Comparison of ENCODE assay signal across 10 cellular contexts in the genomic region with DNA sequence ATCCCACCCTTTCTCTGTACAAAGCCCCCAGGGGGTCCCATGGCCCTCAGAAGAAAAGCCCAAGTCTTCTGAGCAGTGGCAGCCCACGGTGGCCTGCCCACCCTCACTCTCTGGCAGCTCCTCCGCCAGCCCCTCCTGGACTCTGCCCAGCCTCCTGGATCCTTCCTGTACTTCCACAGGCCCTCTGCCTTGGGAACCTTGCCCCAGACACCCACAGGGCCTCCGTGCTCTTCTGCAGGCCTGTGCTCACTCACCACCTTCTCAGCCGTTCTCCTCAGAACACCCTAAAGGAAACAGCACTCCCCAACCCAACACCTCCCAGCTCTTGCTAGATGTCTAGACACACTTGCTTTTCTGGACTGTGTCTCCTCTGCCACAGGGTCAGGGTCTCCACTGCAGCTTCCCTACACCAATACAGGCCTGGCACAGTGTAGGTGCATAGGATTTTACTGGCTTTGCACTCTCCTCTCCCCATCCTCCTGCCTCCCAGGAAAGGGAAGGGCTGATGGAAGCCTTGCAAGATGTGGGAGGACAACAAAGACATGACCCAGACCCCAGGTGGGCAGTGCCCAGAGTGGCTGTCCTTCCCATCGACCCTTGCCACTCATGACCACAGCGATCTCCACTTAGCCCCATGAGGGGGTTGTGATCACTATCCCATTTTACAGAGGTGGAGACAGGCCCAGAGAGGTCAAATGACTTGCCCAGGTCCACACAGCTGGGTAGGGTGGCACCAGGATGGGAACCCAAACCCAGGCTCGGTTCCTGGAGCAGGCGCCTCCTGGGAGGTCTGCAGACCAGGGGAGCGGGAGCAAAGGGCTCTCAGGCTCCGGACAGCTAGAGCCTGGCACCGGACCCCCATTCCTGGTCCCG. TPM values are rescaled to one million over a fixed set of nuclear protein-coding genes. Genes with fewer than 3 reads are reported as not detected.
DNase-seq lines count a peak whose midpoint lies in the region; ATAC-seq and TF ChIP-seq lines count a peak whose summit lies in the region.
"Had no signal": no experiment of that assay in that cellular context is flagged by ENCODE, and none has a peak within 500 bp of the region (broad histone marks: within the 10 kb centered on the region; RNA-seq: fewer than 3 reads in every experiment).

No MANE protein-coding gene starts in this region.

- TF ChIP-seq CTCF in epithelial cell of proximal tubule (conservative IDR thresholded peaks at IDR 0.05; ENCODE audit: low read depth, low read length), result no peak
- no peak for TF ChIP-seq CTCF in neural crest cell (conservative IDR thresholded peaks at IDR 0.05)

- H3K27ac Mint-ChIP-seq in IgD-negative memory B cell, result no peak overlapping the region
- H3K27ac Mint-ChIP-seq in neural crest cell (ENCODE audit: unreplicated experiment), result no peak overlapping the region

- no peaks in the 10 kb centered on the region for H3K27me3 ChIP-seq in ACC112 (ENCODE audit: insufficient read depth, low read length)

- H3K79me2 ChIP-seq in ACC112 (ENCODE audit: control insufficient read depth, insufficient read depth, low read length, unreplicated experiment), result peaks cover 40% of the 10 kb centered on the region

- peak overlapping the region; percentile 50 to 76 (median 62) for H3K4me3 Mint-ChIP-seq in IgD-negative memory B cell
- H3K4me3 Mint-ChIP-seq in neural crest cell, result peak overlapping the region; percentile 86

- H3K4me1 Mint-ChIP-seq in IgD-negative memory B cell (peaks cover 4 to 12% (median 5%) of the 10 kb centered on the region in 3 donors), neural crest cell (peaks cover 36% of the 10 kb centered on the region)

- ATAC-seq in GM18858 (IDR thresholded peaks at IDR 0.05; ENCODE audit: unreplicated experiment) (no peak), GM18520 (IDR thresholded peaks at IDR 0.05; ENCODE audit: unreplicated experiment) (no peak)

- H3K36me3 ChIP-seq in ACC112 (ENCODE audit: insufficient read depth, low read length), result no peaks in the 10 kb centered on the region

- H3K27ac ChIP-seq in ACC112 (ENCODE audit: low read depth, low read length), result no peak overlapping the region

- H3K27me3 Mint-ChIP-seq in IgD-negative memory B cell (peaks cover 44% of the 10 kb centered on the region), neural crest cell (ENCODE audit: low read depth) (peaks cover 60% of the 10 kb centered on the region)

- peak overlapping the region; percentile 97 for H3K4me3 ChIP-seq in ACC112 (ENCODE audit: low read depth, low read length)
- H3K4me3 ChIP-seq in epithelial cell of proximal tubule (ENCODE audit: low read depth, low read length), result peak overlapping the region; percentile 44

- DNase-seq in epithelial cell of proximal tubule (ENCODE audit: low read depth), result no peak
- DNase-seq in neural crest cell (ENCODE audit: low read depth, low spot score), result no peak
- DNase-seq in activated CD4-positive, alpha-beta T cell treated with anti-CD3 and anti-CD28 coated beads, Interleukin-2, amount 50 U/mL, for 48 hours, result no peak
- DNase-seq in HuH-7.5 (ENCODE audit: low spot score), result no peak
- DNase-seq: caudate nucleus, NCI-H2081 had no signal

- peak overlapping the region; percentile 14 for H2AFZ ChIP-seq in ACC112 (ENCODE audit: low read length, unreplicated experiment)

- H3K9me3 Mint-ChIP-seq in IgD-negative memory B cell (no peaks in the 10 kb centered on the region), neural crest cell (no peaks in the 10 kb centered on the region)

- no peaks in the 10 kb centered on the region for H3K36me3 Mint-ChIP-seq in IgD-negative memory B cell
- H3K36me3 Mint-ChIP-seq in neural crest cell (ENCODE audit: low read depth), result no peaks in the 10 kb centered on the region

- H3K4me1 ChIP-seq in ACC112 (ENCODE audit: control insufficient read depth, insufficient read depth, low read length, unreplicated experiment), result peaks cover 17% of the 10 kb centered on the region

RNA-seq across cellular contexts. Expression of gene SCARF2, which starts 2.0 kb away (rescaled TPM):
- 0.16 TPM for polyA plus RNA-seq in IgD-negative memory B cell
- 12.6 and 15.0 TPM in 2 replicates for total RNA-seq in epithelial cell of proximal tubule
- 23.1 and 23.4 TPM in 2 replicates for total RNA-seq in neural crest cell

RNA-seq across cellular contexts. Expression of gene ZNF74, which starts 41.7 kb away (rescaled TPM):
- polyA plus RNA-seq in IgD-negative memory B cell, result 6.6 TPM
- total RNA-seq in epithelial cell of proximal tubule (14.4 and 26.4 TPM in 2 replicates), neural crest cell (54.2 and 55.1 TPM in 2 replicates)

RNA-seq across cellular contexts. Expression of gene KLHL22, which starts 59.9 kb away (rescaled TPM):
- polyA plus RNA-seq in IgD-negative memory B cell, result 20.8 TPM
- total RNA-seq in epithelial cell of proximal tubule (18.0 and 21.9 TPM in 2 replicates), neural crest cell (42.5 and 48.9 TPM in 2 replicates)
